8 cellular contexts compared by ENCODE assay signal in genomic region chr7:78039791-78040776, GRCh38.
A peak's percentile ranks its signal among the peaks of the same experiment; 100 is the strongest.
DNase-seq lines count a peak whose midpoint lies in the region; ATAC-seq, FAIRE-seq and TF ChIP-seq lines count a peak whose summit lies in the region.

No MANE protein-coding gene starts in this region.

- dilution Hi-C loops in keratinocyte (cut with MboI; ENCODE audit: extremely low pct_ligation_motif_present, low sequenced_read_pairs) = no loop called here

- H3K9me3 ChIP-seq in keratinocyte (ENCODE audit: control insufficient read depth, low read depth, low read length) = no peaks in the 10 kb centered on the region
- no peaks in the 10 kb centered on the region for H3K9me3 ChIP-seq in testis

- H3K4me2 ChIP-seq in keratinocyte (ENCODE audit: control insufficient read depth, extremely low read depth, insufficient read depth, low read depth, low read length) = no peak overlapping the region

- TF ChIP-seq POLR2A in testis (IDR thresholded peaks at IDR 0.05) = no peak

- no peak for FAIRE-seq in keratinocyte (lab: Jason Lieb, UNC)

- TF ChIP-seq CTCF in keratinocyte (optimal IDR thresholded peaks at IDR 0.05 in 1 of 3, IDR thresholded peaks at IDR 0.05 in 1 of 3, conservative IDR thresholded peaks at IDR 0.05 in 1 of 3; ENCODE audit: extremely low read depth in 1 of 3, insufficient read depth in 2 of 3, low read length in 3 of 3) = peak; percentile 32 to 74 (median 57)
- peak in 2 of 3 experiments; percentile 45 to 53 for TF ChIP-seq CTCF in testis (IDR thresholded peaks at IDR 0.05)

- intact Hi-C loops in testis (cut with DNase I; ENCODE audit: low total_unique reads) = no loop called here

- ATAC-seq in GM18511 (IDR thresholded peaks at IDR 0.05; ENCODE audit: unreplicated experiment) (peak; percentile 95), HG02610 (IDR thresholded peaks at IDR 0.05; ENCODE audit: unreplicated experiment) (peak; percentile 89), GM18520 (IDR thresholded peaks at IDR 0.05; ENCODE audit: unreplicated experiment) (no peak)

- H3K36me3 ChIP-seq in keratinocyte (ENCODE audit: control insufficient read depth in 2 of 2, extremely low read depth in 1 of 2, insufficient read depth in 2 of 2, low read length in 2 of 2) (no peaks in the 10 kb centered on the region), testis (ENCODE audit: low read depth, missing control alignments) (no peaks in the 10 kb centered on the region)

- H3K27ac ChIP-seq in keratinocyte (ENCODE audit: control insufficient read depth, insufficient read depth, low read length) (no peak overlapping the region), testis (no peak overlapping the region)

- no peaks in the 10 kb centered on the region for H3K79me2 ChIP-seq in keratinocyte (ENCODE audit: control insufficient read depth, insufficient read depth, low read length)

- no peak overlapping the region for H2AFZ ChIP-seq in keratinocyte (ENCODE audit: control insufficient read depth, low read length)

- H3K9ac ChIP-seq in keratinocyte (ENCODE audit: control insufficient read depth, extremely low read depth, insufficient read depth, low read length) = no peak overlapping the region

- 42 to 47% methylated on average over 33 to 40 of the region's 40 CpGs for WGBS in testis, 2 donors

- H3K27me3 ChIP-seq in keratinocyte (ENCODE audit: control insufficient read depth, extremely low read depth, insufficient read depth, low read length) (no peaks in the 10 kb centered on the region), testis (no peaks in the 10 kb centered on the region)

- DNase-seq in NOMO-1 (lab: John Stamatoyannopoulos, UW; ENCODE audit: unreplicated experiment in 2 of 2) = peak; percentile 68 to 77
- DNase-seq in activated naive CD4-positive, alpha-beta T cell treated with anti-CD3 and anti-CD28 coated beads, Interleukin-2, amount 50 U/mL, for 16 hours = peak; percentile 50
- no peak for DNase-seq in keratinocyte (ENCODE audit: low read depth, low spot score)
- peak; percentile 60 for DNase-seq in testis
- DNase-seq in mucosa of gallbladder (ENCODE audit: low spot score) = no peak

- H3K9me1 ChIP-seq in keratinocyte (ENCODE audit: control insufficient read depth, extremely low read depth, insufficient read depth, low read length) = no peaks in the 10 kb centered on the region

- H3K4me3 ChIP-seq in keratinocyte (ENCODE audit: control insufficient read depth in 2 of 3, extremely low read depth in 1 of 3, insufficient read depth in 2 of 3, low read depth in 1 of 3, low read length in 3 of 3) (no peak overlapping the region), testis (no peak overlapping the region)

- H3K4me1 ChIP-seq in keratinocyte (ENCODE audit: control insufficient read depth, extremely low read depth, insufficient read depth, low read length) (no peaks in the 10 kb centered on the region), testis (no peaks in the 10 kb centered on the region)

- H4K20me1 ChIP-seq in keratinocyte (ENCODE audit: control insufficient read depth, extremely low read depth, insufficient read depth, low read length) = no peaks in the 10 kb centered on the region

Comparison
In these comparisons a context has a peak if more than half of its experiments do, and no peak if none do; other contexts are left out.
1. DNase-seq: peak in NOMO-1 (2 of 2), activated naive CD4-positive, alpha-beta T cell treated with anti-CD3 and anti-CD28 coated beads, Interleukin-2, amount 50 U/mL, for 16 hours (single experiment) and testis (single experiment); none in keratinocyte (single experiment) and mucosa of gallbladder (single experiment).